In genomic region chr22:41787331-41787730, GRCh38 we compare ENCODE assay signal across 23 cellular contexts. TPM values are rescaled to one million over a fixed set of nuclear protein-coding genes. Genes with fewer than 3 reads are reported as not detected.
A peak's percentile ranks its signal among the peaks of the same experiment; 100 is the strongest.
DNase-seq lines count a peak whose midpoint lies in the region; ATAC-seq and TF ChIP-seq lines count a peak whose summit lies in the region.
"Had no signal": no experiment of that assay in that cellular context is flagged by ENCODE, and none has a peak within 500 bp of the region (broad histone marks: within the 10 kb centered on the region; RNA-seq: fewer than 3 reads in every experiment).

No MANE protein-coding gene starts in this region.

- H3K4me3 ChIP-seq in CD8-positive, alpha-beta T cell (ENCODE audit: low read depth, low read length) = no peak overlapping the region
- no peak overlapping the region for H3K4me3 ChIP-seq in foreskin fibroblast (ENCODE audit: low read depth in 1 of 2, low read length in 2 of 2)
- H3K4me3 ChIP-seq: A549, K562 had no signal

- H3K27ac Mint-ChIP-seq in CD8-positive, alpha-beta T cell = peak overlapping the region; percentile 62
- H3K27ac Mint-ChIP-seq in T-helper 17 cell = peak overlapping the region; percentile 24
- H3K27ac Mint-ChIP-seq in stimulated activated effector memory CD8-positive, alpha-beta T cell treated with anti-CD3 and anti-CD28 coated beads, Interleukin-12 subunit alpha, Interleukin-12 subunit beta, amount 100 ng/mL, for 72 hours = peak overlapping the region; percentile 75

- intact Hi-C loops in CD8-positive, alpha-beta T cell (cut with DNase I, micrococcal nuclease) = no loop called here

- no peak overlapping the region for H3K4me3 Mint-ChIP-seq in CD8-positive, alpha-beta T cell
- H3K4me3 Mint-ChIP-seq in T-helper 17 cell = no peak overlapping the region
- H3K4me3 Mint-ChIP-seq in stimulated activated effector memory CD8-positive, alpha-beta T cell treated with anti-CD3 and anti-CD28 coated beads, Interleukin-12 subunit alpha, Interleukin-12 subunit beta, amount 100 ng/mL, for 72 hours = no peak overlapping the region

- ATAC-seq in CD8-positive, alpha-beta T cell = no peak
- no peak for ATAC-seq in T-helper 17 cell
- ATAC-seq in stimulated activated effector memory CD8-positive, alpha-beta T cell treated with anti-CD3 and anti-CD28 coated beads, Interleukin-12 subunit alpha, Interleukin-12 subunit beta, amount 100 ng/mL, for 72 hours = no peak
- ATAC-seq in HG03442 (IDR thresholded peaks at IDR 0.05; ENCODE audit: unreplicated experiment) = no peak
- ATAC-seq: A549, K562 had no signal

- no peak overlapping the region for H3K27ac ChIP-seq in CD8-positive, alpha-beta T cell (ENCODE audit: low read depth, low read length)
- H3K27ac ChIP-seq: A549 had no signal

- H3K9me3 Mint-ChIP-seq in CD8-positive, alpha-beta T cell = no peaks in the 10 kb centered on the region
- H3K9me3 Mint-ChIP-seq in stimulated activated effector memory CD8-positive, alpha-beta T cell treated with anti-CD3 and anti-CD28 coated beads, Interleukin-12 subunit alpha, Interleukin-12 subunit beta, amount 100 ng/mL, for 72 hours = no peaks in the 10 kb centered on the region

- no peaks in the 10 kb centered on the region for H3K9me3 ChIP-seq in CD8-positive, alpha-beta T cell (ENCODE audit: low read length)
- no peaks in the 10 kb centered on the region for H3K9me3 ChIP-seq in T-helper 17 cell (ENCODE audit: control insufficient read depth, low read length, poor library complexity, severe bottlenecking)
- H3K9me3 ChIP-seq: A549 had no signal

- H3K4me1 Mint-ChIP-seq in CD8-positive, alpha-beta T cell (ENCODE audit: low read depth) = peaks cover 58% of the 10 kb centered on the region
- peaks cover 36% of the 10 kb centered on the region for H3K4me1 Mint-ChIP-seq in T-helper 17 cell
- peaks cover 31% of the 10 kb centered on the region for H3K4me1 Mint-ChIP-seq in stimulated activated effector memory CD8-positive, alpha-beta T cell treated with anti-CD3 and anti-CD28 coated beads, Interleukin-12 subunit alpha, Interleukin-12 subunit beta, amount 100 ng/mL, for 72 hours

- no peaks in the 10 kb centered on the region for H3K27me3 Mint-ChIP-seq in CD8-positive, alpha-beta T cell (ENCODE audit: low read depth)
- H3K27me3 Mint-ChIP-seq in T-helper 17 cell = no peaks in the 10 kb centered on the region

- TF ChIP-seq CTCF in CD8-positive, alpha-beta T cell (IDR thresholded peaks at IDR 0.05) = no peak
- TF ChIP-seq CTCF in foreskin fibroblast (IDR thresholded peaks at IDR 0.05; ENCODE audit: low read depth, low read length) = no peak

- CTCF ChIA-PET in CD8-positive, alpha-beta T cell (lab: Charles Lee) = interaction anchor here (0.9 to 1.9 kb wide), 4 partner anchors 13 to 90 kb away, joined by 3 to 7 read pairs (median 4); partner anchors contain the start of gene CCDC134

- DNase-seq in CD8-positive, alpha-beta T cell = no peak
- peak; percentile 91 to 97 for DNase-seq in NCI-H524 (lab: John Stamatoyannopoulos, UW)
- DNase-seq in T-helper 17 cell = no peak
- DNase-seq in stimulated activated effector memory CD8-positive, alpha-beta T cell treated with anti-CD3 and anti-CD28 coated beads, Interleukin-12 subunit alpha, Interleukin-12 subunit beta, amount 100 ng/mL, for 72 hours (ENCODE audit: low spot score in 2 of 2) = no peak
- no peak for DNase-seq in foreskin fibroblast
- no peak for DNase-seq in GM19240 (ENCODE audit: insufficient read length, low spot score)
- DNase-seq: C1 segment of cervical spinal cord, COR-L47, GDM1, Kasumi-1, MV-4-11, NCI-H1105, NCI-H1436 treated with DMSO at 0.1 percent for 48 hours, NCI-H187 treated with DMSO at 0.1 percent for 48 hours, NCI-H2171 treated with DMSO at 0.1 percent for 48 hours, NCI-H345, NCI-H510A treated with DMSO at 0.1 percent for 48 hours, NCI-H774, RPMI8226, SHP77 had no signal

- peaks cover 25% of the 10 kb centered on the region for H3K4me1 ChIP-seq in CD8-positive, alpha-beta T cell (ENCODE audit: insufficient read depth, low read length)
- H3K4me1 ChIP-seq: A549 had no signal

- H3K36me3 ChIP-seq in CD8-positive, alpha-beta T cell (ENCODE audit: insufficient read depth, low read length) = peaks cover 13% of the 10 kb centered on the region

- peaks cover 61% of the 10 kb centered on the region for H3K36me3 Mint-ChIP-seq in CD8-positive, alpha-beta T cell
- peaks cover 6% of the 10 kb centered on the region for H3K36me3 Mint-ChIP-seq in T-helper 17 cell (ENCODE audit: low read depth)
- H3K36me3 Mint-ChIP-seq in stimulated activated effector memory CD8-positive, alpha-beta T cell treated with anti-CD3 and anti-CD28 coated beads, Interleukin-12 subunit alpha, Interleukin-12 subunit beta, amount 100 ng/mL, for 72 hours = peaks cover 78% of the 10 kb centered on the region

- H3K27me3 ChIP-seq in CD8-positive, alpha-beta T cell (ENCODE audit: insufficient read depth, low read length) = no peaks in the 10 kb centered on the region

- POLR2A ChIA-PET in CD8-positive, alpha-beta T cell (lab: Charles Lee) = interaction anchor here (11.8 kb wide), 1 partner anchor 11 kb away, joined by 289 read pairs; the partner anchor contains the start of gene CCDC134

RNA-seq across cellular contexts. Expression of gene CCDC134, which starts 13.1 kb away (rescaled TPM):
- 10 to 100 TPM; 19.1 to 22.5 TPM for total RNA-seq in CD8-positive, alpha-beta T cell
- total RNA-seq in T-helper 17 cell = 10 to 100 TPM; 13.7 to 14.2 TPM

RNA-seq across cellular contexts. Expression of gene SREBF2, which starts 45.6 kb away (rescaled TPM):
- 100 to 1,000 TPM; 109 to 122 TPM for total RNA-seq in CD8-positive, alpha-beta T cell
- 100 to 1,000 TPM; 102 to 106 TPM for total RNA-seq in T-helper 17 cell

Comparison
In these comparisons a context has a peak if more than half of its experiments do, and no peak if none do; other contexts are left out.
1. DNase-seq: peak in NCI-H524 (2 of 2); none in CD8-positive, alpha-beta T cell (0 of 7), T-helper 17 cell (0 of 3), stimulated activated effector memory CD8-positive, alpha-beta T cell treated with anti-CD3 and anti-CD28 coated beads, Interleukin-12 subunit alpha, Interleukin-12 subunit beta, amount 100 ng/mL, for 72 hours (0 of 2), foreskin fibroblast (0 of 2) and GM19240 (single experiment).
2. H3K27ac Mint-ChIP-seq: peak in every context shown above with its lines; median percentile 75 in stimulated activated effector memory CD8-positive, alpha-beta T cell treated with anti-CD3 and anti-CD28 coated beads, Interleukin-12 subunit alpha, Interleukin-12 subunit beta, amount 100 ng/mL, for 72 hours; 62 in CD8-positive, alpha-beta T cell; 24 in T-helper 17 cell.